28 cellular contexts compared by ENCODE assay signal in the genomic region with DNA sequence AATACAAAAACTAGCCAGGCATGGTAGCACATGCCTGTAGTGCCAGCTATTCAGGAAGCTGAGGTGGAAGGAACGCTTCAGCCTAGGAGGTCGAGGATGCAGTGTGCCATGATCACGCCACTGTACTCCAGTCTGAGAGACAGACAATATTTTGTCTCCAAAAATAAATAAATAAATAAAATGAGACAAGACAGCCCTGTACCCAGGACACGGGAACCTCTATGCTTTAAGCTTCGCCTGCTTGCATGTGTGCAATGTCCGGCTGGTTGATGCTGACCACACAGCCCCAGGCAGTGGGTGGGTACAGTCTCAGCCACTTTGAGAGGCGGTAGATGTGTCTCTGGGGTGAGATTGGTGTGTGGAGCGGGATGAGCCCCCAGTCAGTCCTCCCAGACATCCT. TPM values are rescaled to one million over a fixed set of nuclear protein-coding genes. Genes with fewer than 3 reads are reported as not detected.
"Had no signal": no experiment of that assay in that cellular context is flagged by ENCODE, and none has a peak within 500 bp of the region (broad histone marks: within the 10 kb centered on the region; RNA-seq: fewer than 3 reads in every experiment).

No MANE protein-coding gene starts in this region.

- H3K4me3 ChIP-seq: cardiac muscle cell, Peyer's patch, SJSA1 had no signal

- H3K9me3 ChIP-seq: Peyer's patch, SJSA1 had no signal

- H3K9me3 Mint-ChIP-seq: activated naive CD4-positive, alpha-beta T cell treated with anti-CD3 and anti-CD28 coated beads, Interleukin-2, amount 50 U/mL, for 72 hours; activated naive CD8-positive, alpha-beta T cell treated with anti-CD3 and anti-CD28 coated beads, Interleukin-2, amount 50 U/mL, for 24 hours; activated T-cell treated with anti-CD3 and anti-CD28 coated beads, Interleukin-2, amount 50 U/mL, for 4 hours; WTC11 had no signal

- H3K27me3 Mint-ChIP-seq: activated naive CD8-positive, alpha-beta T cell treated with anti-CD3 and anti-CD28 coated beads, Interleukin-2, amount 50 U/mL, for 24 hours; T-helper 17 cell had no signal

- H3K27ac Mint-ChIP-seq: activated naive CD4-positive, alpha-beta T cell treated with anti-CD3 and anti-CD28 coated beads, Interleukin-2, amount 50 U/mL, for 72 hours; activated naive CD8-positive, alpha-beta T cell treated with anti-CD3 and anti-CD28 coated beads, Interleukin-2, amount 50 U/mL, for 24 hours; T-helper 17 cell; WTC11 had no signal

- ATAC-seq: activated naive CD4-positive, alpha-beta T cell treated with anti-CD3 and anti-CD28 coated beads, Interleukin-2, amount 50 U/mL, for 72 hours; activated naive CD8-positive, alpha-beta T cell treated with anti-CD3 and anti-CD28 coated beads, Interleukin-2, amount 50 U/mL, for 24 hours; activated T-cell treated with anti-CD3 and anti-CD28 coated beads, Interleukin-2, amount 50 U/mL, for 4 hours; T-helper 17 cell; WTC11 had no signal

- DNase-seq: activated CD4-positive, alpha-beta T cell treated with anti-CD3 and anti-CD28 coated beads for 48 hours; activated CD4-positive, alpha-beta T cell treated with anti-CD3 and anti-CD28 coated beads, Interleukin-2, amount 50 U/mL, for 4 hours; activated CD4-positive, CD25-positive, alpha-beta regulatory T cell treated with anti-CD3 and anti-CD28 coated beads, Interleukin-2, amount 50 U/mL, for 72 hours; activated CD8-positive, alpha-beta memory T cell treated with anti-CD3 and anti-CD28 coated beads for 24 hours; activated effector memory CD4-positive, alpha-beta T cell treated with anti-CD3 and anti-CD28 coated beads, Interleukin-2, amount 50 U/mL, for 16 hours; activated naive CD4-positive, alpha-beta T cell treated with Interleukin-2 at 50 U/mL for 16 hours; activated naive CD8-positive, alpha-beta T cell treated with anti-CD3 and anti-CD28 coated beads, Interleukin-2, amount 50 U/mL, for 24 hours; activated T-cell treated with anti-CD3 and anti-CD28 coated beads, Interleukin-2, amount 50 U/mL, for 4 hours; amniotic stem cell; brain microvascular endothelial cell; KG1; NCI-H1092; NCI-H1417; NCI-H1930; NCI-H2171 treated with DMSO at 0.1 percent for 48 hours; NCI-H345; NCI-H510A; NCI-H526 treated with DMSO at 0.1 percent for 48 hours; NCI-H82; Peyer's patch; SHP77; T-helper 17 cell; T-helper 9 cell had no signal

- H3K36me3 Mint-ChIP-seq: activated naive CD4-positive, alpha-beta T cell treated with anti-CD3 and anti-CD28 coated beads, Interleukin-2, amount 50 U/mL, for 72 hours; WTC11 had no signal

- H3K27me3 ChIP-seq: brain microvascular endothelial cell, cardiac muscle cell, Peyer's patch, SJSA1 had no signal

- H3K36me3 ChIP-seq: brain microvascular endothelial cell, cardiac muscle cell, Peyer's patch, SJSA1 had no signal

- H3K4me1 Mint-ChIP-seq: activated naive CD8-positive, alpha-beta T cell treated with anti-CD3 and anti-CD28 coated beads, Interleukin-2, amount 50 U/mL, for 24 hours had no signal

- H3K27ac ChIP-seq: brain microvascular endothelial cell, cardiac muscle cell, Peyer's patch, SJSA1 had no signal

- H3K4me1 ChIP-seq: Peyer's patch had no signal

- H3K4me3 Mint-ChIP-seq: activated naive CD8-positive, alpha-beta T cell treated with anti-CD3 and anti-CD28 coated beads, Interleukin-2, amount 50 U/mL, for 24 hours; activated T-cell treated with anti-CD3 and anti-CD28 coated beads, Interleukin-2, amount 50 U/mL, for 4 hours; T-helper 17 cell; WTC11 had no signal

RNA-seq across cellular contexts. Expression of a gene that starts 52.0 kb away (rescaled TPM):
- total RNA-seq: activated naive CD4-positive, alpha-beta T cell treated with anti-CD3 and anti-CD28 coated beads, Interleukin-2, amount 50 U/mL, for 72 hours; cardiac muscle cell; MCF 10A; SJSA1 had no signal
- polyA plus RNA-seq: cardiac muscle cell had no signal
